ENCODE assay signal across 17 cellular contexts in genomic region chr17:53118948-53119347, GRCh38.
"Had no signal": no experiment of that assay in that cellular context is flagged by ENCODE, and none has a peak within 500 bp of the region (broad histone marks: within the 10 kb centered on the region; RNA-seq: fewer than 3 reads in every experiment).

No MANE protein-coding gene starts in this region.

- H3K27ac ChIP-seq: HL-60, RWPE1 had no signal

- ATAC-seq: K562, Panc1, SK-N-SH treated with all-trans-retinoic acid at 6 μM for 48 hours had no signal

- DNase-seq: NCI-H1092, NCI-H1105 treated with DMSO at 0.1 percent for 48 hours, NCI-H1417 treated with DMSO at 0.1 percent for 48 hours, NCI-H187, NCI-H2081, NCI-H2107, NCI-H226, NCI-H446, NCI-H510A, NCI-H526 treated with DMSO at 0.1 percent for 48 hours, NCI-H748 treated with DMSO at 0.1 percent for 48 hours, SHP77 had no signal

- H3K4me3 ChIP-seq: K562 had no signal
